ENCODE assay signal across 27 cellular contexts in the genomic region with DNA sequence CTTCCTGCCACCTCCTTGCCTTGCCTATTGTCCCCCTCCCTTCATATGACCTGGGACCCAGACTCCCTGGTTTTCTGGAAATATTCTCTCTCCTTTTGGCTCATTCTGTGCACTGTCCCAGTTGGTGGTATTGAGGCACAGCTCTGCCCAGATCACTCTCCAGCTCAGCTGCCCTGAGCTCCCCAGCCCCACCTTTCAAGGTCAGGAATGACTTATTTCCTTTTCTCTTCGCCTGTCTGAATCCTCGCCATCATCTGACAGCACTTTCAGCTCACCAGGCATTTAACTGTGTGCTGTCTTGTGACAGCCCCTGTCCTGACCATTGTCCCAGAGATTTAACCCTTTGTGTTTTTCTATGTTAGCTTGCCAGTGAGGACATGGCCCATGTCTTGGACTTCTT. TPM values are rescaled to one million over a fixed set of nuclear protein-coding genes. Genes with fewer than 3 reads are reported as not detected.
DNase-seq lines count a peak whose midpoint lies in the region; ATAC-seq and TF ChIP-seq lines count a peak whose summit lies in the region.
"Had no signal": no experiment of that assay in that cellular context is flagged by ENCODE, and none has a peak within 500 bp of the region (broad histone marks: within the 10 kb centered on the region; RNA-seq: fewer than 3 reads in every experiment).

No MANE protein-coding gene starts in this region.

- H2AFZ ChIP-seq in IMR-90 (replicated peaks; ENCODE audit: low read length, poor library complexity): no peak overlapping the region
- H2AFZ ChIP-seq: hepatocyte had no signal

- H2AK5ac ChIP-seq in IMR-90 (ENCODE audit: low read depth, low read length): 0 out of 2 replicates have a peak overlapping the region, but pooled peaks have one; percentile 27

- H3K56ac ChIP-seq in IMR-90 (ENCODE audit: extremely low read depth, insufficient read depth, low read length): no peak overlapping the region

- no peak overlapping the region for H3K4ac ChIP-seq in IMR-90 (ENCODE audit: low read depth, low read length)

- no peak overlapping the region for H3K4me2 ChIP-seq in IMR-90 (ENCODE audit: low read depth, low read length)
- H3K4me2 ChIP-seq: hepatocyte had no signal

- TF ChIP-seq CTCF in IMR-90 (conservative IDR thresholded peaks at IDR 0.05; ENCODE audit: low read depth, low read length) (no peak), adrenal gland (IDR thresholded peaks at IDR 0.05) (no peak), fibroblast of the aortic adventitia (IDR thresholded peaks at IDR 0.05; ENCODE audit: insufficient read depth, low read length) (no peak)

- H4K91ac ChIP-seq in IMR-90 (ENCODE audit: insufficient read depth, low read depth, low read length): no peak overlapping the region

- intact Hi-C loops in IMR-90 (cut with micrococcal nuclease): no loop called here
- intact Hi-C loops in adrenal gland (cut with DNase I): no loop called here

- no peak overlapping the region for H3K9ac ChIP-seq in IMR-90 (ENCODE audit: low read depth, low read length)

- BruUV-seq in IMR-90 (replicated peaks; lab: Mats Ljungman, UMichigan): no TSS peak

- H4K20me1 ChIP-seq in IMR-90 (ENCODE audit: insufficient read depth, low read length): no peaks in the 10 kb centered on the region

- no peak overlapping the region for H3K14ac ChIP-seq in IMR-90 (replicated peaks; ENCODE audit: low read depth, low read length)

- no peak overlapping the region for H3K4me3 ChIP-seq in IMR-90 (ENCODE audit: insufficient read depth, low read depth, low read length)
- H3K4me3 ChIP-seq in adrenal gland: no peak overlapping the region
- no peak overlapping the region for H3K4me3 ChIP-seq in fibroblast of the aortic adventitia (ENCODE audit: low read depth, low read length)
- H3K4me3 ChIP-seq: dorsolateral prefrontal cortex, gastroesophageal sphincter, hepatocyte, tibial nerve had no signal

- no peak overlapping the region for H3K23ac ChIP-seq in IMR-90 (ENCODE audit: low read depth, low read length)

- TF ChIP-seq RAD21 in IMR-90 (IDR thresholded peaks at IDR 0.05; ENCODE audit: low read length): no peak

- no peaks in the 10 kb centered on the region for H3K27me3 ChIP-seq in IMR-90 (ENCODE audit: control insufficient read depth, insufficient read depth, low read length)
- H3K27me3 ChIP-seq in adrenal gland: no peaks in the 10 kb centered on the region
- H3K27me3 ChIP-seq: dorsolateral prefrontal cortex, gastroesophageal sphincter, hepatocyte, tibial nerve had no signal

- dilution Hi-C loops in IMR-90 (cut with HindIII; ENCODE audit: low sequenced_read_pairs, unreplicated experiment): no loop called here

- CTCF ChIA-PET in IMR-90 (lab: Yijun Ruan, JAX): no interaction called here

- H2BK120ac ChIP-seq in IMR-90 (ENCODE audit: low read depth, low read length): no peak overlapping the region

- no peaks in the 10 kb centered on the region for H3K9me3 ChIP-seq in IMR-90 (ENCODE audit: control insufficient read depth, insufficient read depth, low read length)
- no peaks in the 10 kb centered on the region for H3K9me3 ChIP-seq in adrenal gland (replicated peaks in 1 of 3)
- H3K9me3 ChIP-seq: gastroesophageal sphincter, tibial nerve had no signal

- no peak overlapping the region for H2BK5ac ChIP-seq in IMR-90 (ENCODE audit: low read depth, low read length, poor library complexity, severe bottlenecking)

- peaks cover 9% of the 10 kb centered on the region; the same call in 1 of the 2 replicates for H3K9me1 ChIP-seq in IMR-90 (ENCODE audit: insufficient read depth, low read length)

- H3K27ac ChIP-seq in IMR-90 (ENCODE audit: insufficient read depth, low read length): no peak overlapping the region
- H3K27ac ChIP-seq in adrenal gland: peak overlapping the region in 2 of 5 donors; percentile 13 to 62
- H3K27ac ChIP-seq: gastroesophageal sphincter, hepatocyte, tibial nerve, VCaP had no signal

- TF ChIP-seq POLR2A in IMR-90 (IDR thresholded peaks at IDR 0.05; ENCODE audit: low read depth, low read length) (no peak), adrenal gland (IDR thresholded peaks at IDR 0.05) (no peak)

- H4K5ac ChIP-seq in IMR-90 (ENCODE audit: low read depth, low read length): no peak overlapping the region

- H3K18ac ChIP-seq in IMR-90 (ENCODE audit: low read depth, low read length): no peak overlapping the region

- H3K4me1 ChIP-seq in IMR-90 (ENCODE audit: control insufficient read depth, insufficient read depth, low read length): peaks cover 7% of the 10 kb centered on the region
- peaks cover 0 to 18% of the 10 kb centered on the region in 2 donors for H3K4me1 ChIP-seq in adrenal gland (replicated peaks in 1 of 2)

- 51% methylated on average over 2 of the region's 2 CpGs; no CpG with 5 or more reads in 1 of the 2 experiments for WGBS in IMR-90 (ENCODE audit: extremely low coverage in 2 of 2, insufficient read length in 1 of 2), 2 experiments
- 17 to 66% (median 30%) methylated on average over 2 of the region's 2 CpGs for WGBS in adrenal gland, 4 donors

- H3K79me1 ChIP-seq in IMR-90 (ENCODE audit: low read depth in 1 of 2, low read length in 2 of 2): no peaks in the 10 kb centered on the region

- ATAC-seq in IMR-90 (ENCODE audit: low read depth) (no peak), GM18868 (IDR thresholded peaks at IDR 0.05; ENCODE audit: unreplicated experiment) (no peak), HG02970 (IDR thresholded peaks at IDR 0.05; ENCODE audit: low FRiP score, unreplicated experiment) (no peak)
- no peak for ATAC-seq in activated CD4-positive, CD25-positive, alpha-beta regulatory T cell treated with anti-CD3 and anti-CD28 coated beads, Interleukin-2, amount 50 U/mL, for 24 hours
- ATAC-seq: gastroesophageal sphincter; natural killer cell treated with Interleukin-12 subunit alpha and Interleukin-12 subunit beta and Interleukin-15 and Interleukin-18, amount 100 ng/mL, for 72 hours; Panc1 had no signal

- H3K36me3 ChIP-seq in IMR-90 (ENCODE audit: control insufficient read depth, insufficient read depth, low read length) (no peaks in the 10 kb centered on the region), adrenal gland (replicated peaks in 1 of 2) (no peaks in the 10 kb centered on the region)
- H3K36me3 ChIP-seq: gastroesophageal sphincter, tibial nerve had no signal

- no peak overlapping the region for H2BK20ac ChIP-seq in IMR-90 (ENCODE audit: low read depth, low read length)

- in situ Hi-C loops in IMR-90 (cut with MboI; ENCODE audit: low sequenced_read_pairs): no loop called here

- DNase-seq in A172 (ENCODE audit: low spot score) (peak; percentile 67), IMR-90 (no peak), adrenal gland (peak; percentile 35 to 84 (median 72)), fibroblast of the aortic adventitia (ENCODE audit: low read depth) (peak; percentile 31), middle frontal gyrus (ENCODE audit: extremely low spot score, low spot score) (no peak)
- DNase-seq: 8988T; activated CD4-positive, alpha-beta T cell treated with anti-CD3 and anti-CD28 coated beads, Interleukin-2, amount 10 ng/mL, durations not matched to agents 24 days and 14 days; activated T-cell treated with anti-CD3 and anti-CD28 coated beads, Interleukin-2, amount 50 U/mL, for 24 hours; CD4-positive, CD25-positive, alpha-beta regulatory T cell; DMS79 treated with DMSO at 0.1 percent for 48 hours; dorsolateral prefrontal cortex; NCI-H146; NCI-H226; SIG-M5; stimulated activated CD4-positive, alpha-beta T cell treated with anti-CD3 and anti-CD28 coated beads, Interleukin-15, amount 100 ng/mL, for 24 hours; stimulated activated CD4-positive, alpha-beta T cell treated with anti-CD3 and anti-CD28 coated beads, Interleukin-4, amount 100 ng/mL, for 4 hours had no signal

- H2AK9ac ChIP-seq in IMR-90 (replicated peaks; ENCODE audit: low read depth, low read length, poor library complexity): no peak overlapping the region

- no peak overlapping the region for H4K8ac ChIP-seq in IMR-90 (ENCODE audit: low read depth in 2 of 2, low read length in 2 of 2)

- POLR2A ChIA-PET in IMR-90 (lab: Charles Lee; ENCODE audit: unreplicated experiment): no interaction called here

- no peak overlapping the region for H2BK15ac ChIP-seq in IMR-90 (ENCODE audit: low read depth, low read length)

TF ChIP-seq in IMR-90, 13 proteins besides CTCF, POLR2A, EP300 and RAD21:
- no peak for TF ChIP-seq RFX5 (IDR thresholded peaks at IDR 0.05; ENCODE audit: low read depth, low read length)
- TF ChIP-seq, protein P1, sequence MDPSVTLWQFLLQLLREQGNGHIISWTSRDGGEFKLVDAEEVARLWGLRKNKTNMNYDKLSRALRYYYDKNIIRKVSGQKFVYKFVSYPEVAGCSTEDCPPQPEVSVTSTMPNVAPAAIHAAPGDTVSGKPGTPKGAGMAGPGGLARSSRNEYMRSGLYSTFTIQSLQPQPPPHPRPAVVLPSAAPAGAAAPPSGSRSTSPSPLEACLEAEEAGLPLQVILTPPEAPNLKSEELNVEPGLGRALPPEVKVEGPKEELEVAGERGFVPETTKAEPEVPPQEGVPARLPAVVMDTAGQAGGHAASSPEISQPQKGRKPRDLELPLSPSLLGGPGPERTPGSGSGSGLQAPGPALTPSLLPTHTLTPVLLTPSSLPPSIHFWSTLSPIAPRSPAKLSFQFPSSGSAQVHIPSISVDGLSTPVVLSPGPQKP (IDR thresholded peaks at IDR 0.05; ENCODE audit: borderline replicate concordance, low read depth, low read length): no peak

RNA-seq across cellular contexts. Expression of a gene that starts 34.8 kb away (rescaled TPM):
- total RNA-seq in A172 (2014; rRNA removed; shearing (Covaris generic)): not detected in 2 replicates
- total RNA-seq in IMR-90 (2012; rRNA removed): not detected in 2 replicates
- 0.02 TPM in 1 of 2 replicates, not detected in the other for polyA plus RNA-seq in IMR-90 (2012; rRNA removed)
- polyA plus RNA-seq in IMR-90 (2012; cell fraction: cytosol; rRNA removed): 0.01 TPM in 2 replicates
- polyA plus RNA-seq in IMR-90 (2012; cell fraction: nucleus; rRNA removed; ENCODE audit: low replicate concordance): 0.01 TPM in 2 replicates
- total RNA-seq in adrenal gland: 1 to 10 TPM in 1 of 8 donors, under 1 TPM in 5, not detected in 2; 0.04 to 1.9 (median 0.21) TPM
- under 1 TPM; 0.20 to 0.32 (median 0.30) TPM for polyA plus RNA-seq in adrenal gland
- not detected in 2 replicates for total RNA-seq in fibroblast of the aortic adventitia (ENCODE audit: low replicate concordance)
- total RNA-seq: gastroesophageal sphincter, lung microvascular endothelial cell, osteoblast had no signal

Comparison
In these comparisons a context has a peak if more than half of its experiments do, and no peak if none do; other contexts are left out.
1. DNase-seq: peak in A172 (single experiment), adrenal gland (7 of 7) and fibroblast of the aortic adventitia (single experiment); none in IMR-90 (single experiment) and middle frontal gyrus (single experiment).